19 cellular contexts compared by ENCODE assay signal in the genomic region with DNA sequence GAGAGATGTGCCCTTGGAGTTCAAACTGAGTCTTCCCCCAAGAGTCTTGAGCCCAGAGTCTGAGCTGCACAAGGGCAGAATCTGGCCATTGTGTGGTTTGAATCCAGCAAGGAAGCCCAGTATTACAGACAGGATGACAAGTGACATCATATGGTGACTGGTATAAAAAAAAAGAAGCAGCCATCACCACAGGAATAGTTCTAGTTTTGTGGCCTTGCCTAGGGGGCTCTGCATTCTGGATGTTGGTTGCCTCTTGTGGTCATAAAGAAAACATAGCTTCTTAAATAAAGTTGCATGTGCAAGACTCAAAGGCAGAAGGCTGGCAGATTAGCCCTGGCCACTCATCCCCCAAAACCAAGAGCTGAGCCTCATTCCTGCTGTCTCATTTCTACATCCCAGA. TPM values are rescaled to one million over a fixed set of nuclear protein-coding genes. Genes with fewer than 3 reads are reported as not detected.
DNase-seq lines count a peak whose midpoint lies in the region; ATAC-seq and TF ChIP-seq lines count a peak whose summit lies in the region.
"Had no signal": no experiment of that assay in that cellular context is flagged by ENCODE, and none has a peak within 500 bp of the region (broad histone marks: within the 10 kb centered on the region; RNA-seq: fewer than 3 reads in every experiment).

No MANE protein-coding gene starts in this region.

- in situ Hi-C loops in KBM-7 (cut with MboI; ENCODE audit: low pct_unique_long_range_greater_than_20kb, low sequenced_read_pairs): no loop called here

- H3K4me3 ChIP-seq in smooth muscle cell (no peak overlapping the region), uterus (no peak overlapping the region), upper lobe of right lung (no peak overlapping the region)
- H3K4me3 ChIP-seq: A549, MG63, SJSA1 had no signal

- ATAC-seq in upper lobe of right lung: no peak
- ATAC-seq: A549 had no signal

- no peaks in the 10 kb centered on the region for H4K20me1 ChIP-seq in smooth muscle cell (ENCODE audit: low read depth)

- intact Hi-C loops in uterus (cut with DNase I; ENCODE audit: low total_unique reads): no loop called here
- intact Hi-C loops in upper lobe of right lung (cut with DNase I): no loop called here

- no peak for TF ChIP-seq POLR2A in uterus (IDR thresholded peaks at IDR 0.05)

- H2AFZ ChIP-seq in smooth muscle cell (ENCODE audit: low read depth): no peak overlapping the region

- TF ChIP-seq CTCF in smooth muscle cell (IDR thresholded peaks at IDR 0.05; ENCODE audit: borderline replicate concordance, insufficient read depth, poor library complexity, severe bottlenecking): no peak
- no peak for TF ChIP-seq CTCF in uterus (IDR thresholded peaks at IDR 0.05)
- TF ChIP-seq CTCF in upper lobe of right lung (IDR thresholded peaks at IDR 0.05): no peak

- H3K4me1 ChIP-seq in smooth muscle cell (ENCODE audit: low read depth) (no peaks in the 10 kb centered on the region), uterus (no peaks in the 10 kb centered on the region), upper lobe of right lung (no peaks in the 10 kb centered on the region)
- H3K4me1 ChIP-seq: A549 had no signal

- H3K27me3 ChIP-seq in smooth muscle cell (ENCODE audit: low read depth) (no peaks in the 10 kb centered on the region), uterus (no peaks in the 10 kb centered on the region), upper lobe of right lung (no peaks in the 10 kb centered on the region)
- H3K27me3 ChIP-seq: MG63, SJSA1 had no signal

- no peak overlapping the region for H3K4me2 ChIP-seq in smooth muscle cell
- H3K4me2 ChIP-seq: A549 had no signal

- H3K27ac ChIP-seq in smooth muscle cell (ENCODE audit: low read depth): no peak overlapping the region
- no peak overlapping the region for H3K27ac ChIP-seq in uterus
- no peak overlapping the region for H3K27ac ChIP-seq in upper lobe of right lung
- H3K27ac ChIP-seq: A549, C4-2B, HL-60, SJSA1 had no signal

- H3K36me3 ChIP-seq in smooth muscle cell (ENCODE audit: low read depth): no peaks in the 10 kb centered on the region
- no peaks in the 10 kb centered on the region for H3K36me3 ChIP-seq in uterus
- H3K36me3 ChIP-seq in upper lobe of right lung: no peaks in the 10 kb centered on the region
- H3K36me3 ChIP-seq: MG63, SJSA1 had no signal

- no peak overlapping the region for H3K9ac ChIP-seq in smooth muscle cell (ENCODE audit: low read depth)

- DNase-seq in CMK (ENCODE audit: low read depth) (peak; percentile 32), KBM-7 (peak; percentile 20), RPMI7951 (ENCODE audit: low read depth) (peak; percentile 34), myocyte (ENCODE audit: low read depth) (peak; percentile 17), NCI-H69 (lab: John Stamatoyannopoulos, UW) (no peak), smooth muscle cell (lab: John Stamatoyannopoulos, UW; ENCODE audit: unreplicated experiment) (no peak), uterus (no peak), upper lobe of right lung (no peak)
- DNase-seq: KG1, MG63, NCI-H1417, NCI-H2029, NCI-H2171 treated with DMSO at 0.1 percent for 48 hours, NCI-H446 treated with DMSO at 0.1 percent for 48 hours, NCI-H748 treated with DMSO at 0.1 percent for 48 hours had no signal

- no peaks in the 10 kb centered on the region for H3K79me2 ChIP-seq in smooth muscle cell (ENCODE audit: low read depth)

- no peaks in the 10 kb centered on the region for H3F3A ChIP-seq in smooth muscle cell (ENCODE audit: low read depth)

- H3K9me3 ChIP-seq in smooth muscle cell (replicated peaks; ENCODE audit: low read depth) (no peaks in the 10 kb centered on the region), uterus (no peaks in the 10 kb centered on the region), upper lobe of right lung (no peaks in the 10 kb centered on the region)
- H3K9me3 ChIP-seq: A549, MG63, SJSA1 had no signal

RNA-seq across cellular contexts. Expression of a gene that starts 16.8 kb away (rescaled TPM):
- total RNA-seq in RPMI7951 (2014; rRNA removed; shearing (Covaris generic)): not detected in 2 replicates
- total RNA-seq in myocyte (not detected in 2 replicates), smooth muscle cell (not detected in 2 replicates), uterus (not detected), upper lobe of right lung (not detected)
- not detected for polyA plus RNA-seq in myocyte (2012)
- polyA plus RNA-seq in smooth muscle cell: not detected in 2 replicates
- total RNA-seq: SJSA1 had no signal
- polyA plus RNA-seq: A549 had no signal

RNA-seq across cellular contexts. Expression of a gene that starts 44.3 kb away (rescaled TPM):
- 0.10 and 0.12 TPM in 2 replicates for total RNA-seq in RPMI7951 (2014; rRNA removed; shearing (Covaris generic))
- total RNA-seq in myocyte (not detected in 2 replicates), smooth muscle cell (0.45 and 1.9 TPM in 2 replicates), uterus (10 to 100 TPM in 1 of 4 donors, not detected in 3; 14.2 TPM), upper lobe of right lung (3.7 TPM)
- polyA plus RNA-seq in myocyte (2012): not detected
- 0.35 TPM in 1 of 2 replicates, not detected in the other for polyA plus RNA-seq in smooth muscle cell
- polyA plus RNA-seq: A549 had no signal

Comparison
In these comparisons a context has a peak if more than half of its experiments do, and no peak if none do; other contexts are left out.
1. DNase-seq: peak in CMK (single experiment), KBM-7 (single experiment), RPMI7951 (single experiment) and myocyte (single experiment); none in NCI-H69 (single experiment), smooth muscle cell (single experiment), uterus (0 of 2) and upper lobe of right lung (single experiment).